In genomic region chr5:455806-456205, GRCh38 we compare ENCODE assay signal across 1 cellular context.
TF ChIP-seq lines count a peak whose summit lies in the region.

No MANE protein-coding gene starts in this region.

TF ChIP-seq in WTC11, 78 proteins besides CTCF, POLR2A, EP300 and RAD21 (continued from another document):
- TF ChIP-seq ESRRA (CRISPR knock-in tag; IDR thresholded peaks at IDR 0.05; ENCODE audit: borderline replicate concordance) = no peak
- TF ChIP-seq RELA (CRISPR knock-in tag; IDR thresholded peaks at IDR 0.05; ENCODE audit: borderline replicate concordance) = no peak
